Comparison of ENCODE assay signal across 3 cellular contexts in the genomic region with DNA sequence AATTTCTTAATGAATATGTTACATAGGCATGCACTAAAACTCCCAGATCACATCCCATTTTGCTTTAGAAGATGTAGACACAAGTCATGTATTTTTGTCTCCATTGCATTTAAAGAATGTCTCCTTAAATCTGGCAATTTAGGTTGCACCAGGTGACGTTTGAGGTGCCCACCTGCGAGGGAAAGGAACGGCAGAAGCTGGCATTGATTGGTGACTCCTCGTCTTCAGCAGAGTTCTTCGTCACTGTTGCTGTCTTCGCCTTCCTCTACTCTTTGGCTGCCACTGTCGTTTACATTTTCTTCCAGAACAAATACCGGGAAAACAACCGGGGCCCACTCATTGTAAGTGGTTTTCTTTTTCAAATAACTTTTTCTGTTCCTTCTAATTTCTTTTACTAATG.
TF ChIP-seq lines count a peak whose summit lies in the region.

No MANE protein-coding gene starts in this region.

TF ChIP-seq in GM23338, 12 proteins besides CTCF, POLR2A, EP300 and RAD21:
- no peak for TF ChIP-seq ZNF114 (CRISPR knock-in tag; IDR thresholded peaks at IDR 0.05)
- TF ChIP-seq ZNF331 (CRISPR knock-in tag; IDR thresholded peaks at IDR 0.05; ENCODE audit: low read depth) = no peak
- no peak for TF ChIP-seq EZH2 (IDR thresholded peaks at IDR 0.05; ENCODE audit: low read depth, unreplicated experiment)

TF ChIP-seq in H1, 55 proteins besides CTCF, POLR2A, EP300 and RAD21 (continues in another document):
- TF ChIP-seq, protein P1, sequence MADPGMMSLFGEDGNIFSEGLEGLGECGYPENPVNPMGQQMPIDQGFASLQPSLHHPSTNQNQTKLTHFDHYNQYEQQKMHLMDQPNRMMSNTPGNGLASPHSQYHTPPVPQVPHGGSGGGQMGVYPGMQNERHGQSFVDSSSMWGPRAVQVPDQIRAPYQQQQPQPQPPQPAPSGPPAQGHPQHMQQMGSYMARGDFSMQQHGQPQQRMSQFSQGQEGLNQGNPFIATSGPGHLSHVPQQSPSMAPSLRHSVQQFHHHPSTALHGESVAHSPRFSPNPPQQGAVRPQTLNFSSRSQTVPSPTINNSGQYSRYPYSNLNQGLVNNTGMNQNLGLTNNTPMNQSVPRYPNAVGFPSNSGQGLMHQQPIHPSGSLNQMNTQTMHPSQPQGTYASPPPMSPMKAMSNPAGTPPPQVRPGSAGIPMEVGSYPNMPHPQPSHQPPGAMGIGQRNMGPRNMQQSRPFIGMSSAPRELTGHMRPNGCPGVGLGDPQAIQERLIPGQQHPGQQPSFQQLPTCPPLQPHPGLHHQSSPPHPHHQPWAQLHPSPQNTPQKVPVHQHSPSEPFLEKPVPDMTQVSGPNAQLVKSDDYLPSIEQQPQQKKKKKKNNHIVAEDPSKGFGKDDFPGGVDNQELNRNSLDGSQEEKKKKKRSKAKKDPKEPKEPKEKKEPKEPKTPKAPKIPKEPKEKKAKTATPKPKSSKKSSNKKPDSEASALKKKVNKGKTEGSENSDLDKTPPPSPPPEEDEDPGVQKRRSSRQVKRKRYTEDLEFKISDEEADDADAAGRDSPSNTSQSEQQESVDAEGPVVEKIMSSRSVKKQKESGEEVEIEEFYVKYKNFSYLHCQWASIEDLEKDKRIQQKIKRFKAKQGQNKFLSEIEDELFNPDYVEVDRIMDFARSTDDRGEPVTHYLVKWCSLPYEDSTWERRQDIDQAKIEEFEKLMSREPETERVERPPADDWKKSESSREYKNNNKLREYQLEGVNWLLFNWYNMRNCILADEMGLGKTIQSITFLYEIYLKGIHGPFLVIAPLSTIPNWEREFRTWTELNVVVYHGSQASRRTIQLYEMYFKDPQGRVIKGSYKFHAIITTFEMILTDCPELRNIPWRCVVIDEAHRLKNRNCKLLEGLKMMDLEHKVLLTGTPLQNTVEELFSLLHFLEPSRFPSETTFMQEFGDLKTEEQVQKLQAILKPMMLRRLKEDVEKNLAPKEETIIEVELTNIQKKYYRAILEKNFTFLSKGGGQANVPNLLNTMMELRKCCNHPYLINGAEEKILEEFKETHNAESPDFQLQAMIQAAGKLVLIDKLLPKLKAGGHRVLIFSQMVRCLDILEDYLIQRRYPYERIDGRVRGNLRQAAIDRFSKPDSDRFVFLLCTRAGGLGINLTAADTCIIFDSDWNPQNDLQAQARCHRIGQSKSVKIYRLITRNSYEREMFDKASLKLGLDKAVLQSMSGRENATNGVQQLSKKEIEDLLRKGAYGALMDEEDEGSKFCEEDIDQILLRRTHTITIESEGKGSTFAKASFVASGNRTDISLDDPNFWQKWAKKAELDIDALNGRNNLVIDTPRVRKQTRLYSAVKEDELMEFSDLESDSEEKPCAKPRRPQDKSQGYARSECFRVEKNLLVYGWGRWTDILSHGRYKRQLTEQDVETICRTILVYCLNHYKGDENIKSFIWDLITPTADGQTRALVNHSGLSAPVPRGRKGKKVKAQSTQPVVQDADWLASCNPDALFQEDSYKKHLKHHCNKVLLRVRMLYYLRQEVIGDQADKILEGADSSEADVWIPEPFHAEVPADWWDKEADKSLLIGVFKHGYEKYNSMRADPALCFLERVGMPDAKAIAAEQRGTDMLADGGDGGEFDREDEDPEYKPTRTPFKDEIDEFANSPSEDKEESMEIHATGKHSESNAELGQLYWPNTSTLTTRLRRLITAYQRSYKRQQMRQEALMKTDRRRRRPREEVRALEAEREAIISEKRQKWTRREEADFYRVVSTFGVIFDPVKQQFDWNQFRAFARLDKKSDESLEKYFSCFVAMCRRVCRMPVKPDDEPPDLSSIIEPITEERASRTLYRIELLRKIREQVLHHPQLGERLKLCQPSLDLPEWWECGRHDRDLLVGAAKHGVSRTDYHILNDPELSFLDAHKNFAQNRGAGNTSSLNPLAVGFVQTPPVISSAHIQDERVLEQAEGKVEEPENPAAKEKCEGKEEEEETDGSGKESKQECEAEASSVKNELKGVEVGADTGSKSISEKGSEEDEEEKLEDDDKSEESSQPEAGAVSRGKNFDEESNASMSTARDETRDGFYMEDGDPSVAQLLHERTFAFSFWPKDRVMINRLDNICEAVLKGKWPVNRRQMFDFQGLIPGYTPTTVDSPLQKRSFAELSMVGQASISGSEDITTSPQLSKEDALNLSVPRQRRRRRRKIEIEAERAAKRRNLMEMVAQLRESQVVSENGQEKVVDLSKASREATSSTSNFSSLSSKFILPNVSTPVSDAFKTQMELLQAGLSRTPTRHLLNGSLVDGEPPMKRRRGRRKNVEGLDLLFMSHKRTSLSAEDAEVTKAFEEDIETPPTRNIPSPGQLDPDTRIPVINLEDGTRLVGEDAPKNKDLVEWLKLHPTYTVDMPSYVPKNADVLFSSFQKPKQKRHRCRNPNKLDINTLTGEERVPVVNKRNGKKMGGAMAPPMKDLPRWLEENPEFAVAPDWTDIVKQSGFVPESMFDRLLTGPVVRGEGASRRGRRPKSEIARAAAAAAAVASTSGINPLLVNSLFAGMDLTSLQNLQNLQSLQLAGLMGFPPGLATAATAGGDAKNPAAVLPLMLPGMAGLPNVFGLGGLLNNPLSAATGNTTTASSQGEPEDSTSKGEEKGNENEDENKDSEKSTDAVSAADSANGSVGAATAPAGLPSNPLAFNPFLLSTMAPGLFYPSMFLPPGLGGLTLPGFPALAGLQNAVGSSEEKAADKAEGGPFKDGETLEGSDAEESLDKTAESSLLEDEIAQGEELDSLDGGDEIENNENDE (IDR thresholded peaks at IDR 0.05; ENCODE audit: insufficient replicate concordance, low read length) = no peak
- TF ChIP-seq SAP30 (IDR thresholded peaks at IDR 0.05; ENCODE audit: insufficient read depth, insufficient replicate concordance, low read length) (no peak), RBBP5 (IDR thresholded peaks at IDR 0.05; ENCODE audit: borderline replicate concordance, low read depth, low read length) (no peak), EZH2 (IDR thresholded peaks at IDR 0.05; ENCODE audit: low read depth, low read length, severe bottlenecking) (no peak), KDM5A (IDR thresholded peaks at IDR 0.05; ENCODE audit: low read length) (no peak), CBX5 (IDR thresholded peaks at IDR 0.05; ENCODE audit: low read depth, low read length) (no peak), SUZ12 (IDR thresholded peaks at IDR 0.05; ENCODE audit: low read length) (no peak), PHF8 (conservative IDR thresholded peaks at IDR 0.05; ENCODE audit: low read depth, low read length) (no peak), TAF7 (optimal IDR thresholded peaks at IDR 0.05; ENCODE audit: borderline replicate concordance, low read depth, low read length) (no peak), SIRT6 (IDR thresholded peaks at IDR 0.05; ENCODE audit: low read length) (no peak), TCF12 (IDR thresholded peaks at IDR 0.05; ENCODE audit: low read depth, low read length) (no peak), KDM4A (IDR thresholded peaks at IDR 0.05; ENCODE audit: low read depth, low read length, severe bottlenecking) (no peak), ASH2L (IDR thresholded peaks at IDR 0.05; ENCODE audit: low read length) (no peak), MAFK (IDR thresholded peaks at IDR 0.05; ENCODE audit: low read depth, low read length) (no peak)
- TF ChIP-seq, protein P2, sequence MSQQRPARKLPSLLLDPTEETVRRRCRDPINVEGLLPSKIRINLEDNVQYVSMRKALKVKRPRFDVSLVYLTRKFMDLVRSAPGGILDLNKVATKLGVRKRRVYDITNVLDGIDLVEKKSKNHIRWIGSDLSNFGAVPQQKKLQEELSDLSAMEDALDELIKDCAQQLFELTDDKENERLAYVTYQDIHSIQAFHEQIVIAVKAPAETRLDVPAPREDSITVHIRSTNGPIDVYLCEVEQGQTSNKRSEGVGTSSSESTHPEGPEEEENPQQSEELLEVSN (IDR thresholded peaks at IDR 0.05) = no peak
- TF ChIP-seq, protein P3, sequence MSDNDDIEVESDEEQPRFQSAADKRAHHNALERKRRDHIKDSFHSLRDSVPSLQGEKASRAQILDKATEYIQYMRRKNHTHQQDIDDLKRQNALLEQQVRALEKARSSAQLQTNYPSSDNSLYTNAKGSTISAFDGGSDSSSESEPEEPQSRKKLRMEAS (IDR thresholded peaks at IDR 0.05) = no peak

TF ChIP-seq in SK-N-SH treated with all-trans-retinoic acid at 6 μM for 48 hours, 23 proteins besides CTCF, POLR2A, EP300 and RAD21:
- TF ChIP-seq BACH2 (CRISPR knock-in tag; IDR thresholded peaks at IDR 0.05; ENCODE audit: borderline replicate concordance) = no peak
- TF ChIP-seq ISL1 (CRISPR knock-in tag; IDR thresholded peaks at IDR 0.05) = no peak
- TF ChIP-seq ESRRG (CRISPR knock-in tag; IDR thresholded peaks at IDR 0.05) = no peak
- no peak for TF ChIP-seq OSR1 (CRISPR knock-in tag; IDR thresholded peaks at IDR 0.05)
- no peak for TF ChIP-seq ZNF70 (CRISPR knock-in tag; IDR thresholded peaks at IDR 0.05)
- TF ChIP-seq, protein P4, sequence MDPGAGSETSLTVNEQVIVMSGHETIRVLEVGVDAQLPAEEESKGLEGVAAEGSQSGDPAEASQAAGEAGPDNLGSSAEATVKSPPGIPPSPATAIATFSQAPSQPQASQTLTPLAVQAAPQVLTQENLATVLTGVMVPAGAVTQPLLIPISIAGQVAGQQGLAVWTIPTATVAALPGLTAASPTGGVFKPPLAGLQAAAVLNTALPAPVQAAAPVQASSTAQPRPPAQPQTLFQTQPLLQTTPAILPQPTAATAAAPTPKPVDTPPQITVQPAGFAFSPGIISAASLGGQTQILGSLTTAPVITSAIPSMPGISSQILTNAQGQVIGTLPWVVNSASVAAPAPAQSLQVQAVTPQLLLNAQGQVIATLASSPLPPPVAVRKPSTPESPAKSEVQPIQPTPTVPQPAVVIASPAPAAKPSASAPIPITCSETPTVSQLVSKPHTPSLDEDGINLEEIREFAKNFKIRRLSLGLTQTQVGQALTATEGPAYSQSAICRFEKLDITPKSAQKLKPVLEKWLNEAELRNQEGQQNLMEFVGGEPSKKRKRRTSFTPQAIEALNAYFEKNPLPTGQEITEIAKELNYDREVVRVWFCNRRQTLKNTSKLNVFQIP (CRISPR knock-in tag; IDR thresholded peaks at IDR 0.05; ENCODE audit: borderline replicate concordance, low read depth) = no peak
- no peak for TF ChIP-seq ZFP3 (CRISPR knock-in tag; IDR thresholded peaks at IDR 0.05)
- TF ChIP-seq, protein P5, sequence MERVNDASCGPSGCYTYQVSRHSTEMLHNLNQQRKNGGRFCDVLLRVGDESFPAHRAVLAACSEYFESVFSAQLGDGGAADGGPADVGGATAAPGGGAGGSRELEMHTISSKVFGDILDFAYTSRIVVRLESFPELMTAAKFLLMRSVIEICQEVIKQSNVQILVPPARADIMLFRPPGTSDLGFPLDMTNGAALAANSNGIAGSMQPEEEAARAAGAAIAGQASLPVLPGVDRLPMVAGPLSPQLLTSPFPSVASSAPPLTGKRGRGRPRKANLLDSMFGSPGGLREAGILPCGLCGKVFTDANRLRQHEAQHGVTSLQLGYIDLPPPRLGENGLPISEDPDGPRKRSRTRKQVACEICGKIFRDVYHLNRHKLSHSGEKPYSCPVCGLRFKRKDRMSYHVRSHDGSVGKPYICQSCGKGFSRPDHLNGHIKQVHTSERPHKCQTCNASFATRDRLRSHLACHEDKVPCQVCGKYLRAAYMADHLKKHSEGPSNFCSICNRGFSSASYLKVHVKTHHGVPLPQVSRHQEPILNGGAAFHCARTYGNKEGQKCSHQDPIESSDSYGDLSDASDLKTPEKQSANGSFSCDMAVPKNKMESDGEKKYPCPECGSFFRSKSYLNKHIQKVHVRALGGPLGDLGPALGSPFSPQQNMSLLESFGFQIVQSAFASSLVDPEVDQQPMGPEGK (CRISPR knock-in tag; IDR thresholded peaks at IDR 0.05; ENCODE audit: borderline replicate concordance) = no peak
- TF ChIP-seq GLIS3 (CRISPR knock-in tag; IDR thresholded peaks at IDR 0.05) = no peak
- no peak for TF ChIP-seq TSHZ2 (CRISPR knock-in tag; IDR thresholded peaks at IDR 0.05)
- TF ChIP-seq CSRNP3 (CRISPR knock-in tag; IDR thresholded peaks at IDR 0.05) = no peak
